In genomic region chr2:109375131-109375561, GRCh38 we compare ENCODE assay signal across 10 cellular contexts.
"Had no signal": no experiment of that assay in that cellular context is flagged by ENCODE, and none has a peak within 500 bp of the region (broad histone marks: within the 10 kb centered on the region; RNA-seq: fewer than 3 reads in every experiment).

No MANE protein-coding gene starts in this region.

- H3K27me3 ChIP-seq: SJCRH30, testis had no signal

- H3K9me3 ChIP-seq: prostate gland, SJCRH30, testis had no signal

- H3K36me3 ChIP-seq: prostate gland, SJCRH30 had no signal

- H3K4me1 ChIP-seq: prostate gland, SJCRH30, testis had no signal

- H3K27ac ChIP-seq: prostate gland, SJCRH30, testis had no signal

- DNase-seq: activated CD4-positive, alpha-beta T cell treated with anti-CD3 and anti-CD28 coated beads, Interleukin-2, amount 50 U/mL, for 4 hours; activated naive CD8-positive, alpha-beta T cell treated with anti-CD3 and anti-CD28 coated beads for 36 hours; amygdala; mesendoderm; occipital lobe; SJCRH30; stimulated activated CD4-positive, alpha-beta T cell treated with anti-CD3 and anti-CD28 coated beads, Interleukin-1b, Interleukin-23, amount 100 ng/mL, for 48 hours; SW 1271; testis had no signal

- H3K4me3 ChIP-seq: prostate gland, SJCRH30, testis had no signal
